Comparison of ENCODE assay signal across 12 cellular contexts in the genomic region with DNA sequence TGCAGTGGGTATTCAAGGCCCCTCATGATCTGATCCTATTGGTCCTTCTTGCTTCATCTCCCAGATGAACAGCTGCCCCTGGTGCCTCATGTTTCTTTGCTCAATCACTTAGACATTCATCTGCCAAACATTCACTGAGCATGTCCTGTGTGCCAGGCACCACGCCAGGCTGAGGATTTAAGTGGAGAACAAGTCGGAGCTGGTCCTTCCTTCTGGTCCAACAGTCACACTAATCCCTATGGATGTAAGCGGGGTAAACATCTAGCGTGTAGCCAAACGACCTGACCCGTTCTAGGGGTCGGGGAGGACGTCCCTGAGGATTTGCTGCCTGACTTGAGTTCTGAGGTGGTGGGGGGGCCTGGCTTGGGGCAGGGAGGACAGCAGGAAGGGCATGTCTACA. TPM values are rescaled to one million over a fixed set of nuclear protein-coding genes. Genes with fewer than 3 reads are reported as not detected.
DNase-seq lines count a peak whose midpoint lies in the region; ATAC-seq and TF ChIP-seq lines count a peak whose summit lies in the region.
"Had no signal": no experiment of that assay in that cellular context is flagged by ENCODE, and none has a peak within 500 bp of the region (broad histone marks: within the 10 kb centered on the region; RNA-seq: fewer than 3 reads in every experiment).

No MANE protein-coding gene starts in this region.

- H3K4me1 ChIP-seq in fibroblast of lung (ENCODE audit: control insufficient read depth, extremely low read depth, insufficient read depth, low read length) (no peaks in the 10 kb centered on the region), testis (no peaks in the 10 kb centered on the region)
- H3K4me1 ChIP-seq: parathyroid adenoma had no signal

- no peaks in the 10 kb centered on the region for H3K36me3 ChIP-seq in fibroblast of lung (ENCODE audit: control insufficient read depth, insufficient read depth, low read length)
- H3K36me3 ChIP-seq in testis (ENCODE audit: low read depth, missing control alignments): no peaks in the 10 kb centered on the region

- H3K9me3 ChIP-seq in fibroblast of lung (ENCODE audit: control insufficient read depth, insufficient read depth, low read depth, low read length): no peaks in the 10 kb centered on the region
- H3K9me3 ChIP-seq in testis: no peaks in the 10 kb centered on the region

- no peak overlapping the region for H2AFZ ChIP-seq in fibroblast of lung (ENCODE audit: low read length)
- H2AFZ ChIP-seq: parathyroid adenoma had no signal

- intact Hi-C loops in testis (cut with DNase I; ENCODE audit: low total_unique reads): no loop called here

- H3K4me2 ChIP-seq in fibroblast of lung (ENCODE audit: extremely low read depth, insufficient read depth, low read length): no peak overlapping the region

- peak; percentile 73 for DNase-seq in HPDE6-E6E7 (ENCODE audit: extremely low spot score)
- DNase-seq in NCI-H524 (lab: John Stamatoyannopoulos, UW): peak; percentile 97 to 98
- peak; percentile 27 to 59 for DNase-seq in fibroblast of lung (ENCODE audit: low read depth in 2 of 2)
- DNase-seq in testis: peak; percentile 31
- no peak for DNase-seq in pons (ENCODE audit: low spot score)
- DNase-seq: activated CD4-positive, alpha-beta memory T cell treated with anti-CD3 and anti-CD28 coated beads for 36 hours; GDM1 had no signal

- H3K27ac ChIP-seq in fibroblast of lung (ENCODE audit: insufficient read depth, low read length) (no peak overlapping the region), testis (no peak overlapping the region)
- H3K27ac ChIP-seq: parathyroid adenoma had no signal

- no peak for ATAC-seq in HG03439 (IDR thresholded peaks at IDR 0.05; ENCODE audit: unreplicated experiment)
- ATAC-seq in GM21717 (IDR thresholded peaks at IDR 0.05; ENCODE audit: unreplicated experiment): no peak
- ATAC-seq: SK-N-SH treated with all-trans-retinoic acid at 6 μM for 48 hours had no signal

- TF ChIP-seq POLR2A in testis (IDR thresholded peaks at IDR 0.05): no peak

- no peak overlapping the region for H3K9ac ChIP-seq in fibroblast of lung (ENCODE audit: insufficient read depth, low read length)
- H3K9ac ChIP-seq: parathyroid adenoma had no signal

- no peak overlapping the region for H3K4me3 ChIP-seq in fibroblast of lung (replicated peaks in 1 of 4; ENCODE audit: control extremely low read depth in 1 of 4, insufficient read depth in 1 of 4, low read depth in 3 of 4, low read length in 4 of 4)
- no peak overlapping the region for H3K4me3 ChIP-seq in testis

- no peaks in the 10 kb centered on the region for H3K79me2 ChIP-seq in fibroblast of lung (ENCODE audit: control insufficient read depth, insufficient read depth, low read length)
- H3K79me2 ChIP-seq: parathyroid adenoma had no signal

- TF ChIP-seq CTCF in fibroblast of lung (conservative IDR thresholded peaks at IDR 0.05 in 1 of 2, IDR thresholded peaks at IDR 0.05 in 1 of 2; ENCODE audit: low read depth in 1 of 2, low read length in 2 of 2): no peak
- no peak for TF ChIP-seq CTCF in testis (IDR thresholded peaks at IDR 0.05)

- no peaks in the 10 kb centered on the region for H4K20me1 ChIP-seq in fibroblast of lung (ENCODE audit: control insufficient read depth, extremely low read depth, insufficient read depth, low read length)

- no peaks in the 10 kb centered on the region for H3K27me3 ChIP-seq in fibroblast of lung (ENCODE audit: control insufficient read depth, insufficient read depth, low read length)
- H3K27me3 ChIP-seq in testis: no peaks in the 10 kb centered on the region

- WGBS in testis, 2 donors: 74 to 86% methylated on average over 8 of the region's 8 CpGs

RNA-seq across cellular contexts. Expression of gene ZMAT5, which starts 21.9 kb away (rescaled TPM):
- total RNA-seq in fibroblast of lung (18.7 and 21.6 TPM in 2 replicates), testis (10 to 100 TPM; 16.7 to 23.4 TPM)
- polyA plus RNA-seq in fibroblast of lung (13.4 and 21.0 TPM in 2 replicates), testis (ENCODE audit: insufficient read depth, low read depth, low replicate concordance) (19.6 TPM)
- 24.0 and 32.0 TPM in 2 replicates for polyA plus RNA-seq in fibroblast of lung (2012)
- 12.8 and 17.9 TPM in 2 replicates for polyA minus RNA-seq in fibroblast of lung (ENCODE audit: low replicate concordance)

RNA-seq across cellular contexts. Expression of gene UQCR10, which starts 22.3 kb away (rescaled TPM):
- total RNA-seq in fibroblast of lung: 80.4 and 117 TPM in 2 replicates
- polyA plus RNA-seq in fibroblast of lung: 112 and 134 TPM in 2 replicates
- polyA plus RNA-seq in fibroblast of lung (2012): 195 and 245 TPM in 2 replicates
- 75.9 and 99.8 TPM in 2 replicates for polyA minus RNA-seq in fibroblast of lung (ENCODE audit: low replicate concordance)
- total RNA-seq in testis: 100 to 1,000 TPM in 1 of 2 donors, 10 to 100 TPM in 1; 91.3 to 122 TPM
- polyA plus RNA-seq in testis (ENCODE audit: insufficient read depth, low read depth, low replicate concordance): 211 TPM

RNA-seq across cellular contexts. Expression of gene CABP7, which starts 25.1 kb away (rescaled TPM):
- total RNA-seq in fibroblast of lung (not detected in 2 replicates), testis (1 to 10 TPM in 1 of 2 donors, under 1 TPM in 1; 0.79 to 1.6 TPM)
- polyA plus RNA-seq in fibroblast of lung (not detected in 2 replicates), testis (ENCODE audit: insufficient read depth, low read depth, low replicate concordance) (1.6 TPM)
- polyA plus RNA-seq in fibroblast of lung (2012): 0.03 and 0.08 TPM in 2 replicates
- polyA minus RNA-seq in fibroblast of lung (ENCODE audit: low replicate concordance): not detected in 2 replicates
- total RNA-seq: kidney epithelial cell had no signal
